ENCODE assay signal across 11 cellular contexts in the genomic region with DNA sequence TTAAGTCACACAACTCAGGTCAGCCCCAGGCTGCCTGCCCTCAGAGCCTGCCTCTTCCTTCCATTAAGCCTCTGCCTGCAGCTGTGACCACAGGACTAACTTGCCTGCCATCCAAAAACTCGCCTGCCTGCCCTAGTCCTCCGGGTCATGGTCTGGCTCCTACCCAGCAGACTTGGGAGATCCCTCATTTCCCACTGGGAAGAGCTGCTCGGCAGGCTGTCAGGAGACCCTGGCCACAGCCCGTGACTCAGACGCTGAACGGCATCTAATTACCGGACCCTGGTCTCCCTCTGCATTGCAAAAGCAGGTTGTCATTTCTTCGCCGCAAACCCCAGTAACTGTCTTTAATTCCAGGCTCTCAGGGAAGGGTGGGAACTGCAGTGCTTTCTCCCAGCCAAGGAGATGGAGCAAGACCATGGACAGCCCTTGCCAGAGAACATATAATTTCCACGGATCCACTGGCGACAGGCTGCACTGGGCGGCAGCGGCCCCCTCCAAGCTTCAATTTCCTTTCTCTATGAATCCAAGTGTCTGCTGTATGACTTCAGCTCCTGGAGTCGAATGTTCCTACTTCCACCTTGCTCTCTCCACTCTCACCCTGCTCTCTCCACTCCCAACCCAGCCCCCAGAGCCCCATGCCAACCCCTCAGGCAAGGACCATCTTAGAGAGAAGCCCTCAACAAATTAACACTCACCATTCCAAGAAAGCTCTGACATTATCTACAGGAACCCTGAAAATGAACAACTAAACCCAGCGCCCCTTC. TPM values are rescaled to one million over a fixed set of nuclear protein-coding genes. Genes with fewer than 3 reads are reported as not detected.
DNase-seq lines count a peak whose midpoint lies in the region; ATAC-seq, FAIRE-seq and TF ChIP-seq lines count a peak whose summit lies in the region.
"Had no signal": no experiment of that assay in that cellular context is flagged by ENCODE, and none has a peak within 500 bp of the region (broad histone marks: within the 10 kb centered on the region; RNA-seq: fewer than 3 reads in every experiment).

No MANE protein-coding gene starts in this region.

- H3K4me1 Mint-ChIP-seq in T-cell, result peaks cover 3 to 22% (median 3%) of the 10 kb centered on the region in 3 donors
- H3K4me1 Mint-ChIP-seq: memory B cell had no signal

- peak; percentile 99 for DNase-seq in GM04504 (ENCODE audit: low read depth)
- DNase-seq in SK-N-MC (ENCODE audit: low read depth, low spot score), result no peak
- DNase-seq in gastrocnemius medialis, result peak; percentile 34 to 55
- DNase-seq in small intestine, result no peak
- DNase-seq in amygdala (lab: John Stamatoyannopoulos, UW), result no peak
- no peak for DNase-seq in GF-D8 (lab: John Stamatoyannopoulos, UW)
- DNase-seq in T-cell, result no peak
- DNase-seq: activated effector memory CD4-positive, alpha-beta T cell treated with anti-CD3 and anti-CD28 coated beads, Interleukin-2, amount 50 U/mL, for 16 hours; NCI-H82 had no signal

- H3K4me3 ChIP-seq in SK-N-MC (peak overlapping the region; percentile 72), gastroesophageal sphincter (peak overlapping the region in 1 of 2 donors; percentile 19), gastrocnemius medialis (peak overlapping the region; percentile 21 to 33 (median 26)), small intestine (ENCODE audit: low read depth in 1 of 2, low read length in 2 of 2) (no peak overlapping the region)

- FAIRE-seq in small intestine (lab: Jason Lieb, UNC), result no peak

- no peak for TF ChIP-seq EP300 in gastroesophageal sphincter (IDR thresholded peaks at IDR 0.05)

- no peaks in the 10 kb centered on the region for H3K36me3 Mint-ChIP-seq in T-cell
- H3K36me3 Mint-ChIP-seq: memory B cell had no signal

- POLR2A ChIA-PET in T-cell (lab: Charles Lee), result no interaction called here

- no peaks in the 10 kb centered on the region for H3K9me3 ChIP-seq in SK-N-MC (ENCODE audit: low read depth, low read length)
- no peaks in the 10 kb centered on the region for H3K9me3 ChIP-seq in gastroesophageal sphincter
- H3K9me3 ChIP-seq in gastrocnemius medialis, result no peaks in the 10 kb centered on the region
- no peaks in the 10 kb centered on the region for H3K9me3 ChIP-seq in small intestine (ENCODE audit: control insufficient read depth, low read depth)

- ATAC-seq in gastroesophageal sphincter, result peak; percentile 80
- ATAC-seq in gastrocnemius medialis, result peak; percentile 68 to 91
- no peak for ATAC-seq in T-cell (replicated peaks in 1 of 4)

- H3K27me3 ChIP-seq in gastroesophageal sphincter (peaks cover 3% of the 10 kb centered on the region), gastrocnemius medialis (peaks cover 0 to 2% (median 0%) of the 10 kb centered on the region in 3 donors), small intestine (ENCODE audit: control insufficient read depth in 2 of 2, insufficient read depth in 2 of 2, low read length in 2 of 2) (peaks cover 0 to 2% of the 10 kb centered on the region in 2 donors)

- no peak overlapping the region for H3K27ac Mint-ChIP-seq in T-cell
- H3K27ac Mint-ChIP-seq: memory B cell had no signal

- in situ Hi-C loops in gastrocnemius medialis (cut with MboI; ENCODE audit: low sequenced_read_pairs in 4 of 4), result no loop called here

- H3K27ac ChIP-seq in SK-N-MC (peak overlapping the region; percentile 98), gastroesophageal sphincter (peak overlapping the region in 3 of 4 donors; percentile 54 to 57 (median 54)), gastrocnemius medialis (peak overlapping the region; percentile 61 to 72 (median 65)), small intestine (ENCODE audit: low read depth in 1 of 2, low read length in 1 of 2) (peak overlapping the region in 1 of 2 donors; percentile 4)

- intact Hi-C loops in gastrocnemius medialis (cut with DNase I; ENCODE audit: low total_unique reads), result loop anchor here (5.0 kb wide), 1 partner anchor 41 kb away; no protein-coding TSS in a partner anchor

- peaks cover 0 to 8% of the 10 kb centered on the region in 2 donors for H3K27me3 Mint-ChIP-seq in T-cell

- H3K9me3 Mint-ChIP-seq in T-cell, result no peaks in the 10 kb centered on the region
- H3K9me3 Mint-ChIP-seq: memory B cell had no signal

- no peaks in the 10 kb centered on the region for H3K4me1 ChIP-seq in gastroesophageal sphincter
- peaks cover 12 to 14% of the 10 kb centered on the region in 2 donors for H3K4me1 ChIP-seq in gastrocnemius medialis
- H3K4me1 ChIP-seq in small intestine (ENCODE audit: control insufficient read depth in 2 of 2, insufficient read depth in 1 of 2, low read depth in 1 of 2, low read length in 1 of 2), result no peaks in the 10 kb centered on the region

- H3K4me3 Mint-ChIP-seq in T-cell, result no peak overlapping the region
- H3K4me3 Mint-ChIP-seq: memory B cell had no signal

- 55 to 75% methylated on average over 4 to 9 of the region's 15 CpGs for WGBS in gastroesophageal sphincter (ENCODE audit: low coverage in 1 of 2), 2 donors
- 73 to 84% (median 77%) methylated on average over 15 of the region's 15 CpGs for WGBS in small intestine, 3 donors

- TF ChIP-seq CTCF in gastroesophageal sphincter (IDR thresholded peaks at IDR 0.05), result peak in 1 of 4 experiments; percentile 13
- TF ChIP-seq CTCF in gastrocnemius medialis (IDR thresholded peaks at IDR 0.05 in 4 of 5, conservative IDR thresholded peaks at IDR 0.05 in 1 of 5), result no peak

- no peaks in the 10 kb centered on the region for H3K36me3 ChIP-seq in SK-N-MC (ENCODE audit: insufficient read depth, low read length)
- H3K36me3 ChIP-seq in gastroesophageal sphincter, result peaks cover 0 to 3% of the 10 kb centered on the region in 2 donors
- no peaks in the 10 kb centered on the region for H3K36me3 ChIP-seq in gastrocnemius medialis
- H3K36me3 ChIP-seq in small intestine (ENCODE audit: control insufficient read depth in 2 of 2, insufficient read depth in 2 of 2, low read length in 2 of 2), result no peaks in the 10 kb centered on the region

- CTCF ChIA-PET in T-cell (lab: Charles Lee), result no interaction called here

- peak overlapping the region; percentile 71 for H3K9ac ChIP-seq in SK-N-MC (ENCODE audit: insufficient read length)

- TF ChIP-seq POLR2A in gastroesophageal sphincter (IDR thresholded peaks at IDR 0.05) (no peak), gastrocnemius medialis (IDR thresholded peaks at IDR 0.05) (no peak)

RNA-seq across cellular contexts. Expression of a gene that starts 20.4 kb away (rescaled TPM):
- total RNA-seq in gastroesophageal sphincter (1 to 10 TPM; 1.1 to 7.7 (median 4.7) TPM), gastrocnemius medialis (1 to 10 TPM in 3 of 4 donors, under 1 TPM in 1; 0.68 to 6.6 (median 2.7) TPM), T-cell (not detected)
- polyA plus RNA-seq in small intestine, result 1 to 10 TPM in 2 of 3 donors, under 1 TPM in 1; 0.54 to 2.4 (median 1.3) TPM

Comparison
In these comparisons a context has a peak if more than half of its experiments do, and no peak if none do; other contexts are left out.
1. DNase-seq: peak in GM04504 (single experiment) and gastrocnemius medialis (2 of 2); none in SK-N-MC (single experiment), small intestine (single experiment), amygdala (0 of 56), GF-D8 (single experiment) and T-cell (0 of 34).
2. H3K4me3 ChIP-seq: peak in SK-N-MC (single experiment) and gastrocnemius medialis (4 of 4); none in small intestine (0 of 2).
3. ATAC-seq: peak in gastroesophageal sphincter (single experiment) and gastrocnemius medialis (2 of 2); none in T-cell (0 of 4).